8 cellular contexts compared by ENCODE assay signal in the genomic region with DNA sequence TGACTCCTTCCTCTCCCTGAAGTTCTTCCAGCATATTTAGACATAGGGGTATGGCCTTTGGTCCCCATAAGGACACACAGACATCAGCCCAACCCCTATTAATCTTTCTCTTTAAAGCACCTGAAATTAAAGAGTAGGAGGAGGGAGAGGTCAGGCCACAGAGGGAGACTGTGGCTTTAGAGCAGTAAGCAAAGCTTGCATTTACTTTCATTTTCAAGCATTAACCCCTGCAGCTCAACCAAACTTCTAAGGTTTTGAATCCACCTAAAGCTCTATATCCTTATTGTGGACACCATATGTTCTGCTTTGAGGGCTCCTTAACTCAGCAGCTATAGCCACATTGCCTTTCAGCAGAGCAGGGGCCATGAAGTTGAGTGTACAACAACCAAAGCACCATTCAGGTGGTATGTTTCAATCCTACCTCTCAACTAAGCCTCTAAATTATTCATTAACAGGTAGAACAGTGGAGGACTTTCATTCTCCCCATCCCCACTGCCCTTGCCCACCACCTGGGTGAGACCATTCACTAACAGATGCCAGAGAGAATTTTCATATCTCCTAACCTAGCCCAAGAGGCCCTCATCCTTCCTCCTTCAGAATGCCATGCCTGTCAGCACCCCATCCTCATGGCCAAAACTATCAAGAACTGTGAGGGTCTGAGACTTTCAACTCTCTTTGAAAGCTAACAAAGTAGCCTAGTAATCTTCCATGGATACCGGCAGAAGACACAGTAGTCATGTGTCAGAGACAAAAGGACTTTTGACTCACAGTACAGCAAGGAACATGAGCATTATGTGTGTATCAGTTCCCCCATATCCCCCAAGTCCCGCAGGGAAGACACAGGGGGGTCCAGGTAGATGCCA. TPM values are rescaled to one million over a fixed set of nuclear protein-coding genes. Genes with fewer than 3 reads are reported as not detected.
A peak's percentile ranks its signal among the peaks of the same experiment; 100 is the strongest.
DNase-seq lines count a peak whose midpoint lies in the region; ATAC-seq, FAIRE-seq and TF ChIP-seq lines count a peak whose summit lies in the region.

No MANE protein-coding gene starts in this region.

- DNase-seq in GM10266 (ENCODE audit: extremely low spot score) = peak; percentile 49
- DNase-seq in immature natural killer cell = peak; percentile 28 to 46 (median 36)
- DNase-seq in ecto neural progenitor cell (ENCODE audit: low spot score) = no peak
- no peak for DNase-seq in frontal cortex (ENCODE audit: low spot score in 2 of 2)
- no peak for DNase-seq in NCI-H226
- no peak for DNase-seq in dedifferentiated amniotic fluid mesenchymal stem cell (ENCODE audit: extremely low spot score)

- no peaks in the 10 kb centered on the region for H3K9me3 Mint-ChIP-seq in immature natural killer cell

- peak overlapping the region; percentile 55 for H3K4me2 ChIP-seq in KMS-11

- no peak for TF ChIP-seq CTCF in GM10266 (IDR thresholded peaks at IDR 0.05; ENCODE audit: control insufficient read depth, insufficient read depth, low read depth, missing control alignments)
- TF ChIP-seq CTCF in KMS-11 (conservative IDR thresholded peaks at IDR 0.05; ENCODE audit: low read depth, low read length) = no peak

- H3K4me3 ChIP-seq in KMS-11 (IDR thresholded peaks at IDR 0.05; ENCODE audit: insufficient read depth, low read depth, low read length) = no peak overlapping the region

- no peaks in the 10 kb centered on the region for H3K36me3 Mint-ChIP-seq in immature natural killer cell

- H3K27me3 ChIP-seq in KMS-11 (ENCODE audit: insufficient read depth, low read depth) = no peaks in the 10 kb centered on the region

- no peak overlapping the region for H3K9ac ChIP-seq in KMS-11

- peaks cover 38 to 39% of the 10 kb centered on the region in 2 donors for H3K4me1 Mint-ChIP-seq in immature natural killer cell

- no peaks in the 10 kb centered on the region for H3K36me3 ChIP-seq in KMS-11 (ENCODE audit: insufficient read depth)

- no peak overlapping the region for H3K27ac ChIP-seq in KMS-11

- no peak overlapping the region for H2AFZ ChIP-seq in KMS-11 (ENCODE audit: low read depth)

- FAIRE-seq in frontal cortex (lab: Jason Lieb, UNC) = no peak

- peaks cover 0 to 4% (median 2%) of the 10 kb centered on the region in 3 donors for H3K27me3 Mint-ChIP-seq in immature natural killer cell (ENCODE audit: low read depth in 3 of 3)

- peak overlapping the region; percentile 48 to 78 (median 65) for H3K4me3 Mint-ChIP-seq in immature natural killer cell

- peaks cover 14% of the 10 kb centered on the region; the same call in 1 of the 2 replicates for H4K20me1 ChIP-seq in KMS-11 (ENCODE audit: insufficient read depth)

- ATAC-seq in GM21526 (IDR thresholded peaks at IDR 0.05; ENCODE audit: low FRiP score, unreplicated experiment) = peak; percentile 81

- peaks cover 90% of the 10 kb centered on the region for H3K79me2 ChIP-seq in KMS-11 (ENCODE audit: insufficient read depth, low read depth)

- H3K4me1 ChIP-seq in KMS-11 (ENCODE audit: low read depth, poor library complexity, severe bottlenecking) = peaks cover 30% of the 10 kb centered on the region

- peak overlapping the region; percentile 73 to 93 (median 85) for H3K27ac Mint-ChIP-seq in immature natural killer cell

RNA-seq across cellular contexts. Expression of a gene that starts 20.8 kb away (rescaled TPM):
- 10 to 100 TPM in 1 of 3 donors, 1 to 10 TPM in 2; 5.5 to 13.1 (median 6.9) TPM for polyA plus RNA-seq in immature natural killer cell
- total RNA-seq in frontal cortex = 30.6 TPM

RNA-seq across cellular contexts. Expression of a gene that starts 45.2 kb away (rescaled TPM):
- 10 to 100 TPM; 61.0 to 90.6 (median 71.1) TPM for polyA plus RNA-seq in immature natural killer cell
- 141 TPM for total RNA-seq in frontal cortex

Comparison
In these comparisons a context has a peak if more than half of its experiments do, and no peak if none do; other contexts are left out.
1. DNase-seq: peak in GM10266 (single experiment) and immature natural killer cell (3 of 3); none in ecto neural progenitor cell (single experiment), frontal cortex (0 of 2), NCI-H226 (single experiment) and dedifferentiated amniotic fluid mesenchymal stem cell (single experiment).